In the genomic region with DNA sequence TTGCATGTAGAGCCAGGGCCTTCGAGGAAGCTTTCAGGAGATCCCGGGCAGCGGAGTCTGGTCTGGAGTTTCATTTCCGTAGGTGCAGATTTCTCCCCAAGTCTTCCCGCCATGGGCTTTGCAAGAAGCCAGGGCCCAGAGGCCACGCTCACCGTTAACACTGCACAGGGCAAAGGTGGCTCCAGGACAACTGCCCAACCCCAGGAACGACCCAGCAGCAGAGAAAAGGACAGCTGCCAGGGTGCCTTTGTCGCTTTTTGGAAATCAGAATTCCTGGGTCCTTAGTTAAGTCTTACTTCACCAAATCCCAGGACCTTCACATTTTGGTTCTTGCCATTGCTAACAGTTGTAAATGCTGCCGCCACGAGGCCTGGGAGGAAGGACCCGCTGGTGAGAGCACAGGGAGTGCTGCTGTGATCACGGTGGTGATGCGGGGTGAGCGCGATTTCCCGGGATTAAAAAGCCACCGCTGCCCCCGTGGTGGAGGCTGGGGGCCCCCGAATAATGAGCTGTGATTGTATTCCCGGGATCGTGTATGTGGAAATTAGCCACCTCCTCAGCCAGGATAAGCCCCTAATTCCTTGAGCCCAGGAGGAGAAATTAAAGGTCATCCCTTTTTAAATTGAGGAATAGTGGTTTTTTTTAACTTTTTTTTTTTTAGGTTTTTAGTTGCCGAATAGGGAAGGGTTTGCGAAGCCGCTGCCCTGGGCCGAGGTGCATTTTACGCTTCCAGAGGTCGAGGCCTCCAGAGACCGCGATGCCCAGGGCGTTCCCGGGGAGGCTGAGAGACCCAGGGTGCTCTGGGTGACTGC, we compare ENCODE assay signal across 12 cellular contexts. TPM values are rescaled to one million over a fixed set of nuclear protein-coding genes. Genes with fewer than 3 reads are reported as not detected.
DNase-seq lines count a peak whose midpoint lies in the region; ATAC-seq, FAIRE-seq and TF ChIP-seq lines count a peak whose summit lies in the region.
"Had no signal": no experiment of that assay in that cellular context is flagged by ENCODE, and none has a peak within 500 bp of the region (broad histone marks: within the 10 kb centered on the region; RNA-seq: fewer than 3 reads in every experiment).

No MANE protein-coding gene starts in this region.

- DNase-seq in natural killer cell (no peak), astrocyte of the spinal cord (ENCODE audit: low read depth, low spot score) (no peak), islet precursor cell (peak; percentile 64), hippocampal formation (lab: John Stamatoyannopoulos, UW) (no peak), GM12892 (ENCODE audit: insufficient read length) (no peak), LoVo (ENCODE audit: low spot score) (no peak)
- DNase-seq in natural killer cell treated with Interleukin-12 subunit alpha and Interleukin-12 subunit beta and Interleukin-15 and Interleukin-18, amount 100 ng/mL, for 72 hours (ENCODE audit: low spot score), result no peak
- DNase-seq: COR-L47, Karpas-422, left lung, NCI-H226 had no signal

- H3K27me3 Mint-ChIP-seq in natural killer cell (ENCODE audit: low read depth in 2 of 2), result peaks cover 67% of the 10 kb centered on the region in 2 donors
- H3K27me3 Mint-ChIP-seq in natural killer cell treated with Interleukin-12 subunit alpha and Interleukin-12 subunit beta and Interleukin-15 and Interleukin-18, amount 100 ng/mL, for 72 hours, result peaks cover 60 to 62% of the 10 kb centered on the region in 2 donors

- peak overlapping the region; percentile 9 for H3K4me3 Mint-ChIP-seq in natural killer cell
- no peak overlapping the region for H3K4me3 Mint-ChIP-seq in natural killer cell treated with Interleukin-12 subunit alpha and Interleukin-12 subunit beta and Interleukin-15 and Interleukin-18, amount 100 ng/mL, for 72 hours

- no peaks in the 10 kb centered on the region for H3K9me3 Mint-ChIP-seq in natural killer cell
- no peaks in the 10 kb centered on the region for H3K9me3 Mint-ChIP-seq in natural killer cell treated with Interleukin-12 subunit alpha and Interleukin-12 subunit beta and Interleukin-15 and Interleukin-18, amount 100 ng/mL, for 72 hours

- no peaks in the 10 kb centered on the region for H3K36me3 Mint-ChIP-seq in natural killer cell
- H3K36me3 Mint-ChIP-seq in natural killer cell treated with Interleukin-12 subunit alpha and Interleukin-12 subunit beta and Interleukin-15 and Interleukin-18, amount 100 ng/mL, for 72 hours, result no peaks in the 10 kb centered on the region

- TF ChIP-seq CTCF in natural killer cell (IDR thresholded peaks at IDR 0.05) (no peak), astrocyte of the spinal cord (IDR thresholded peaks at IDR 0.05; ENCODE audit: low read depth, low read length) (peak; percentile 29)

- H3K4me1 Mint-ChIP-seq in natural killer cell, result peaks cover 18 to 29% of the 10 kb centered on the region in 2 donors
- peaks cover 7 to 12% of the 10 kb centered on the region in 2 donors for H3K4me1 Mint-ChIP-seq in natural killer cell treated with Interleukin-12 subunit alpha and Interleukin-12 subunit beta and Interleukin-15 and Interleukin-18, amount 100 ng/mL, for 72 hours (ENCODE audit: low read depth in 2 of 2)

- H3K4me3 ChIP-seq in astrocyte of the spinal cord (ENCODE audit: low read depth, low read length), result no peak overlapping the region
- H3K4me3 ChIP-seq: left lung had no signal

- TF ChIP-seq POLR2A in GM12892 (IDR thresholded peaks at IDR 0.05; ENCODE audit: low read depth, low read length), result no peak

- H3K27ac Mint-ChIP-seq in natural killer cell, result no peak overlapping the region
- H3K27ac Mint-ChIP-seq in natural killer cell treated with Interleukin-12 subunit alpha and Interleukin-12 subunit beta and Interleukin-15 and Interleukin-18, amount 100 ng/mL, for 72 hours, result no peak overlapping the region

- intact Hi-C loops in natural killer cell (cut with micrococcal nuclease), result no loop called here

- ATAC-seq in natural killer cell, result no peak
- ATAC-seq in natural killer cell treated with Interleukin-12 subunit alpha and Interleukin-12 subunit beta and Interleukin-15 and Interleukin-18, amount 100 ng/mL, for 72 hours, result no peak
- no peak for ATAC-seq in GM21717 (IDR thresholded peaks at IDR 0.05; ENCODE audit: unreplicated experiment)
- ATAC-seq: left lung had no signal

- in situ Hi-C loops in astrocyte of the spinal cord (cut with HindIII; ENCODE audit: low sequenced_read_pairs), result no loop called here

- FAIRE-seq in GM12892 (lab: Jason Lieb, UNC), result no peak

RNA-seq across cellular contexts. Expression of gene SIM2, which starts 8.2 kb away (rescaled TPM):
- total RNA-seq in natural killer cell, result not detected
- total RNA-seq in natural killer cell treated with Interleukin-12 subunit alpha and Interleukin-12 subunit beta and Interleukin-15 and Interleukin-18, amount 100 ng/mL, for 72 hours, result under 1 TPM in 1 of 2 donors, not detected in 1; 0.47 TPM
- 0.06 TPM for polyA plus RNA-seq in GM12892 (2012; ENCODE audit: missing spikeins)
- total RNA-seq: left lung had no signal
